In the genomic region with DNA sequence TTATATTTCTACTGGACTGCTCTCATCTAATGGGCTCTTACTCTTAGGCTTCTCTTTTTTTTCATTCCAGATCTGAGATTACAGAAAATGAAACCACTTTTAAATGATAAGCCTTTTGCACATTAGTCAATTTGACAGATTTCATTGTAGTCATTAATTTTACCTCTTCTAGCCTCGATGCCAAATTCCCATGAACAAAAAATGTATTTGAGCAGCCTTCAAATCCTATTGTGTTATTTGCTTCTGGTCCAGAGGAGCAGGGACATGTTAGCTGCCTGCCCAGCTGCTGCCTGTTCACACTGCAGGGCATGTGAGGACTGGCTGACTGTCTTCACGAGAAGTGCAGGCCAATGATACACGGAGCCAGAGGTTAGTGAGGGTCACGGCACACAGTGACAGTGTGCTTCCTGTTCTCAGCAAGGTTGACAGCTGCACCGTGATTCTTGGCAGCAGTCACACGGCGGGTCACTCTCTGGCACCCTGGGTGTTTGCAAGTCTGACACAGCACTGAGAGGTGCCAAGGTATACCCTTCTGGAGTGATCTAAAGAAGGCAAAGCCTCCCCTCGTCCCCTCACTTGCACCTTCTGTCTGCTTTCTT, we compare ENCODE assay signal across 8 cellular contexts. TPM values are rescaled to one million over a fixed set of nuclear protein-coding genes. Genes with fewer than 3 reads are reported as not detected.
A peak's percentile ranks its signal among the peaks of the same experiment; 100 is the strongest.
DNase-seq lines count a peak whose midpoint lies in the region; ATAC-seq and TF ChIP-seq lines count a peak whose summit lies in the region.

No MANE protein-coding gene starts in this region.

- no peak overlapping the region for H3K56ac ChIP-seq in IMR-90 (ENCODE audit: extremely low read depth, insufficient read depth, low read length)

- no peak overlapping the region for H3K4me2 ChIP-seq in IMR-90 (ENCODE audit: low read depth, low read length)

- no peak overlapping the region for H2AK9ac ChIP-seq in IMR-90 (replicated peaks; ENCODE audit: low read depth, low read length, poor library complexity)

- H2BK15ac ChIP-seq in IMR-90 (ENCODE audit: low read depth, low read length), result no peak overlapping the region

- H3K27me3 ChIP-seq in IMR-90 (ENCODE audit: control insufficient read depth, insufficient read depth, low read length) (no peaks in the 10 kb centered on the region), WERI-Rb-1 (ENCODE audit: insufficient read depth, low read depth, severe bottlenecking) (no peaks in the 10 kb centered on the region), prostate gland (replicated peaks; ENCODE audit: insufficient read depth) (no peaks in the 10 kb centered on the region)

- no peak overlapping the region for H2BK5ac ChIP-seq in IMR-90 (ENCODE audit: low read depth, low read length, poor library complexity, severe bottlenecking)

- H2AFZ ChIP-seq in IMR-90 (replicated peaks; ENCODE audit: low read length, poor library complexity), result peak overlapping the region; percentile 54

- no TSS peak for BruUV-seq in IMR-90 (replicated peaks; lab: Mats Ljungman, UMichigan)

- no peak overlapping the region for H2BK20ac ChIP-seq in IMR-90 (ENCODE audit: low read depth, low read length)

- H4K91ac ChIP-seq in IMR-90 (ENCODE audit: insufficient read depth, low read depth, low read length), result no peak overlapping the region

- ATAC-seq in GM19468 (IDR thresholded peaks at IDR 0.05; ENCODE audit: extremely low read depth, unreplicated experiment) (peak; percentile 75), IMR-90 (ENCODE audit: low read depth) (no peak)

- H3K79me1 ChIP-seq in IMR-90 (ENCODE audit: low read depth in 1 of 2, low read length in 2 of 2), result no peaks in the 10 kb centered on the region

- TF ChIP-seq CTCF in IMR-90 (conservative IDR thresholded peaks at IDR 0.05; ENCODE audit: low read depth, low read length), result no peak
- TF ChIP-seq CTCF in WERI-Rb-1 (IDR thresholded peaks at IDR 0.05; ENCODE audit: low read depth, low read length), result no peak
- TF ChIP-seq CTCF in fibroblast of the aortic adventitia (IDR thresholded peaks at IDR 0.05; ENCODE audit: insufficient read depth, low read length), result no peak
- TF ChIP-seq CTCF in prostate gland (IDR thresholded peaks at IDR 0.05), result no peak
- TF ChIP-seq CTCF in mesothelial cell of epicardium (IDR thresholded peaks at IDR 0.05; ENCODE audit: unreplicated experiment), result no peak

- TF ChIP-seq RAD21 in IMR-90 (IDR thresholded peaks at IDR 0.05; ENCODE audit: low read length), result no peak

- WGBS in IMR-90 (ENCODE audit: extremely low coverage in 2 of 2, insufficient read length in 1 of 2), 2 experiments, result 52% methylated on average over 6 of the region's 8 CpGs; no CpG with 5 or more reads in 1 of the 2 experiments
- WGBS in prostate gland, result 14% methylated on average over 8 of the region's 8 CpGs

- no peaks in the 10 kb centered on the region for H3K9me3 Mint-ChIP-seq in mesothelial cell of epicardium

- H2AK5ac ChIP-seq in IMR-90 (ENCODE audit: low read depth, low read length), result no peak overlapping the region

- POLR2A ChIA-PET in IMR-90 (lab: Charles Lee; ENCODE audit: unreplicated experiment), result no interaction called here

- no peaks in the 10 kb centered on the region for H3K36me3 ChIP-seq in IMR-90 (ENCODE audit: control insufficient read depth, insufficient read depth, low read length)
- H3K36me3 ChIP-seq in WERI-Rb-1, result no peaks in the 10 kb centered on the region
- no peaks in the 10 kb centered on the region for H3K36me3 ChIP-seq in prostate gland

- H3K4me1 ChIP-seq in IMR-90 (ENCODE audit: control insufficient read depth, insufficient read depth, low read length) (no peaks in the 10 kb centered on the region; the same call in 1 of the 2 replicates), prostate gland (replicated peaks) (no peaks in the 10 kb centered on the region)

- intact Hi-C loops in IMR-90 (cut with micrococcal nuclease) (no loop called here), prostate gland (cut with DNase I) (no loop called here)

- H3K4ac ChIP-seq in IMR-90 (ENCODE audit: low read depth, low read length), result no peak overlapping the region

- no peak overlapping the region for H3K4me3 Mint-ChIP-seq in mesothelial cell of epicardium

- no peak overlapping the region for H3K18ac ChIP-seq in IMR-90 (ENCODE audit: low read depth, low read length)

- H3K14ac ChIP-seq in IMR-90 (replicated peaks; ENCODE audit: low read depth, low read length), result no peak overlapping the region

- no peaks in the 10 kb centered on the region for H3K9me3 ChIP-seq in IMR-90 (ENCODE audit: control insufficient read depth, insufficient read depth, low read length)
- no peaks in the 10 kb centered on the region for H3K9me3 ChIP-seq in WERI-Rb-1 (ENCODE audit: severe bottlenecking)
- no peaks in the 10 kb centered on the region for H3K9me3 ChIP-seq in prostate gland

- H3K9ac ChIP-seq in IMR-90 (ENCODE audit: low read depth, low read length), result no peak overlapping the region

- CTCF ChIA-PET in IMR-90 (lab: Yijun Ruan, JAX), result no interaction called here

- TF ChIP-seq POLR2A in IMR-90 (IDR thresholded peaks at IDR 0.05; ENCODE audit: low read depth, low read length), result no peak
- no peak for TF ChIP-seq POLR2A in prostate gland (IDR thresholded peaks at IDR 0.05)

- no peak overlapping the region for H3K27ac Mint-ChIP-seq in mesothelial cell of epicardium

- H3K27me3 Mint-ChIP-seq in mesothelial cell of epicardium (ENCODE audit: low read depth), result no peaks in the 10 kb centered on the region

- H3K9me1 ChIP-seq in IMR-90 (ENCODE audit: insufficient read depth, low read length), result peaks cover 3% of the 10 kb centered on the region; the same call in 1 of the 2 replicates

- dilution Hi-C loops in IMR-90 (cut with HindIII; ENCODE audit: low sequenced_read_pairs, unreplicated experiment), result no loop called here

- no peak overlapping the region for H3K4me3 ChIP-seq in IMR-90 (ENCODE audit: insufficient read depth, low read depth, low read length)
- H3K4me3 ChIP-seq in WERI-Rb-1 (ENCODE audit: low read depth, low read length), result no peak overlapping the region
- no peak overlapping the region for H3K4me3 ChIP-seq in fibroblast of the aortic adventitia (ENCODE audit: low read depth, low read length)
- no peak overlapping the region for H3K4me3 ChIP-seq in prostate gland

- DNase-seq in D341Med (ENCODE audit: low spot score) (peak; percentile 36), IMR-90 (peak; percentile 6), WERI-Rb-1 (peak; percentile 82), fibroblast of the aortic adventitia (ENCODE audit: low read depth) (peak; percentile 61), prostate gland (ENCODE audit: low spot score) (peak; percentile 84), mesothelial cell of epicardium (ENCODE audit: low spot score in 2 of 2, unreplicated experiment in 2 of 2) (no peak), hepatic stellate cell (ENCODE audit: low spot score) (no peak)

- H4K20me1 ChIP-seq in IMR-90 (ENCODE audit: insufficient read depth, low read length), result no peaks in the 10 kb centered on the region

- H3K36me3 Mint-ChIP-seq in mesothelial cell of epicardium, result no peaks in the 10 kb centered on the region

- in situ Hi-C loops in IMR-90 (cut with MboI; ENCODE audit: low sequenced_read_pairs), result no loop called here

- H3K23ac ChIP-seq in IMR-90 (ENCODE audit: low read depth, low read length), result no peak overlapping the region

- H2BK120ac ChIP-seq in IMR-90 (ENCODE audit: low read depth, low read length), result no peak overlapping the region

- peaks cover 23% of the 10 kb centered on the region for H3K4me1 Mint-ChIP-seq in mesothelial cell of epicardium

- H4K8ac ChIP-seq in IMR-90 (ENCODE audit: low read depth in 2 of 2, low read length in 2 of 2), result no peak overlapping the region

- H4K5ac ChIP-seq in IMR-90 (ENCODE audit: low read depth, low read length), result no peak overlapping the region

- H3K27ac ChIP-seq in IMR-90 (ENCODE audit: insufficient read depth, low read length) (no peak overlapping the region), WERI-Rb-1 (peak overlapping the region; percentile 51), prostate gland (peak overlapping the region in 1 of 2 donors; percentile 8)

TF ChIP-seq in IMR-90, 13 proteins besides CTCF, POLR2A, EP300 and RAD21 (continues in another document):
- TF ChIP-seq CHD1 (IDR thresholded peaks at IDR 0.05; ENCODE audit: low read depth, low read length), result no peak
- no peak for TF ChIP-seq RCOR1 (IDR thresholded peaks at IDR 0.05; ENCODE audit: insufficient replicate concordance, low read length)
- no peak for TF ChIP-seq BHLHE40 (IDR thresholded peaks at IDR 0.05; ENCODE audit: low read depth, low read length)
- TF ChIP-seq NFE2L2 (IDR thresholded peaks at IDR 0.05; ENCODE audit: low read depth, low read length), result no peak
- no peak for TF ChIP-seq FOS (IDR thresholded peaks at IDR 0.05; ENCODE audit: low read depth, low read length)
- no peak for TF ChIP-seq CEBPB (IDR thresholded peaks at IDR 0.05; ENCODE audit: low read depth, low read length)
- TF ChIP-seq, protein P1, sequence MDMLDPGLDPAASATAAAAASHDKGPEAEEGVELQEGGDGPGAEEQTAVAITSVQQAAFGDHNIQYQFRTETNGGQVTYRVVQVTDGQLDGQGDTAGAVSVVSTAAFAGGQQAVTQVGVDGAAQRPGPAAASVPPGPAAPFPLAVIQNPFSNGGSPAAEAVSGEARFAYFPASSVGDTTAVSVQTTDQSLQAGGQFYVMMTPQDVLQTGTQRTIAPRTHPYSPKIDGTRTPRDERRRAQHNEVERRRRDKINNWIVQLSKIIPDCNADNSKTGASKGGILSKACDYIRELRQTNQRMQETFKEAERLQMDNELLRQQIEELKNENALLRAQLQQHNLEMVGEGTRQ (IDR thresholded peaks at IDR 0.05; ENCODE audit: low read depth, low read length), result no peak
- no peak for TF ChIP-seq MAZ (IDR thresholded peaks at IDR 0.05; ENCODE audit: borderline replicate concordance, low read depth, low read length)
- no peak for TF ChIP-seq MXI1 (IDR thresholded peaks at IDR 0.05; ENCODE audit: borderline replicate concordance, low read depth, low read length)
- TF ChIP-seq, protein P2, sequence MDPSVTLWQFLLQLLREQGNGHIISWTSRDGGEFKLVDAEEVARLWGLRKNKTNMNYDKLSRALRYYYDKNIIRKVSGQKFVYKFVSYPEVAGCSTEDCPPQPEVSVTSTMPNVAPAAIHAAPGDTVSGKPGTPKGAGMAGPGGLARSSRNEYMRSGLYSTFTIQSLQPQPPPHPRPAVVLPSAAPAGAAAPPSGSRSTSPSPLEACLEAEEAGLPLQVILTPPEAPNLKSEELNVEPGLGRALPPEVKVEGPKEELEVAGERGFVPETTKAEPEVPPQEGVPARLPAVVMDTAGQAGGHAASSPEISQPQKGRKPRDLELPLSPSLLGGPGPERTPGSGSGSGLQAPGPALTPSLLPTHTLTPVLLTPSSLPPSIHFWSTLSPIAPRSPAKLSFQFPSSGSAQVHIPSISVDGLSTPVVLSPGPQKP (IDR thresholded peaks at IDR 0.05; ENCODE audit: borderline replicate concordance, low read depth, low read length), result no peak
- no peak for TF ChIP-seq RFX5 (IDR thresholded peaks at IDR 0.05; ENCODE audit: low read depth, low read length)

RNA-seq across cellular contexts. Expression of gene KAT2B, which starts 40.8 kb away (rescaled TPM):
- 2.2 and 3.1 TPM in 2 replicates for total RNA-seq in IMR-90 (2012; rRNA removed)
- polyA plus RNA-seq in IMR-90 (2012; rRNA removed), result 1.6 and 2.0 TPM in 2 replicates
- polyA plus RNA-seq in IMR-90 (2012; cell fraction: cytosol; rRNA removed), result 0.32 and 0.34 TPM in 2 replicates
- 0.34 and 2.8 TPM in 2 replicates for polyA plus RNA-seq in IMR-90 (2012; cell fraction: nucleus; rRNA removed; ENCODE audit: low replicate concordance)
- total RNA-seq in fibroblast of the aortic adventitia (ENCODE audit: low replicate concordance), result 9.6 and 14.3 TPM in 2 replicates
- total RNA-seq in prostate gland, result 10 to 100 TPM; 16.4 to 31.7 TPM
- total RNA-seq in mesothelial cell of epicardium, result 4.2 to 7.8 TPM (median 6.2 TPM) in 3 replicates

Comparison
In these comparisons a context has a peak if more than half of its experiments do, and no peak if none do; other contexts are left out.
1. DNase-seq: peak in D341Med (single experiment), IMR-90 (single experiment), WERI-Rb-1 (single experiment), fibroblast of the aortic adventitia (single experiment) and prostate gland (single experiment); none in mesothelial cell of epicardium (0 of 2) and hepatic stellate cell (single experiment).